In genomic region chr17:13209091-13209490, GRCh38 we compare ENCODE assay signal across 23 cellular contexts.
DNase-seq lines count a peak whose midpoint lies in the region; ATAC-seq and TF ChIP-seq lines count a peak whose summit lies in the region.
"Had no signal": no experiment of that assay in that cellular context is flagged by ENCODE, and none has a peak within 500 bp of the region (broad histone marks: within the 10 kb centered on the region; RNA-seq: fewer than 3 reads in every experiment).

No MANE protein-coding gene starts in this region.

- peaks cover 18% of the 10 kb centered on the region for H3K9me3 Mint-ChIP-seq in chondrocyte (ENCODE audit: low read depth)
- peaks cover 4% of the 10 kb centered on the region for H3K9me3 Mint-ChIP-seq in osteocyte (ENCODE audit: unreplicated experiment)
- H3K9me3 Mint-ChIP-seq in stimulated activated naive CD8-positive, alpha-beta T cell treated with anti-CD3 and anti-CD28 coated beads, Interleukin-15, amount 100 ng/mL, for 72 hours, result peaks cover 0 to 4% of the 10 kb centered on the region in 2 donors
- H3K9me3 Mint-ChIP-seq: HFFc6 had no signal

- peaks cover 5% of the 10 kb centered on the region for H3K36me3 Mint-ChIP-seq in chondrocyte (ENCODE audit: low read depth)
- no peaks in the 10 kb centered on the region for H3K36me3 Mint-ChIP-seq in osteocyte (ENCODE audit: unreplicated experiment)
- H3K36me3 Mint-ChIP-seq: CD14-positive monocyte had no signal

- H3K4me1 Mint-ChIP-seq in chondrocyte (ENCODE audit: low read depth) (peaks cover 32% of the 10 kb centered on the region), osteocyte (ENCODE audit: unreplicated experiment) (peaks cover 21% of the 10 kb centered on the region)
- H3K4me1 Mint-ChIP-seq in stimulated activated naive CD8-positive, alpha-beta T cell treated with anti-CD3 and anti-CD28 coated beads, Interleukin-15, amount 100 ng/mL, for 72 hours, result no peaks in the 10 kb centered on the region
- H3K4me1 Mint-ChIP-seq: B cell, CD14-positive monocyte, H9 had no signal

- H3K27me3 Mint-ChIP-seq in chondrocyte (ENCODE audit: low read depth), result peaks cover 9% of the 10 kb centered on the region
- H3K27me3 Mint-ChIP-seq in osteocyte (ENCODE audit: unreplicated experiment), result peaks cover 15% of the 10 kb centered on the region
- peaks cover 20% of the 10 kb centered on the region for H3K27me3 Mint-ChIP-seq in stimulated activated naive CD8-positive, alpha-beta T cell treated with anti-CD3 and anti-CD28 coated beads, Interleukin-15, amount 100 ng/mL, for 72 hours
- H3K27me3 Mint-ChIP-seq: B cell had no signal

- DNase-seq in EL (peak; percentile 40), RPMI7951 (ENCODE audit: low read depth) (peak; percentile 19), chondrocyte (ENCODE audit: low spot score) (no peak), osteocyte (ENCODE audit: extremely low spot score, unreplicated experiment) (no peak), COLO668 (lab: John Stamatoyannopoulos, UW; ENCODE audit: unreplicated experiment) (no peak), occipital lobe (lab: John Stamatoyannopoulos, UW) (no peak)
- DNase-seq in stimulated activated naive CD8-positive, alpha-beta T cell treated with anti-CD3 and anti-CD28 coated beads, Interleukin-15, amount 100 ng/mL, for 72 hours, result no peak
- DNase-seq: DMS53; H9; HFFc6; KBM-7; MV-4-11; NCI-H1105 treated with DMSO at 0.1 percent for 48 hours; NCI-H2029 treated with DMSO at 0.1 percent for 48 hours; NCI-H226; NCI-H510A treated with DMSO at 0.1 percent for 48 hours; NCI-H774; NK-92 treated with Interleukin-12 subunit alpha and Interleukin-12 subunit beta, amount 100 ng/mL, for 24 hours had no signal

- TF ChIP-seq CTCF in chondrocyte (IDR thresholded peaks at IDR 0.05), result no peak
- TF ChIP-seq CTCF in osteocyte (IDR thresholded peaks at IDR 0.05), result no peak

- ATAC-seq in stimulated activated naive CD8-positive, alpha-beta T cell treated with anti-CD3 and anti-CD28 coated beads, Interleukin-15, amount 100 ng/mL, for 72 hours, result no peak
- ATAC-seq: A549, HepG2, Panc1 had no signal

- H3K27ac Mint-ChIP-seq in chondrocyte (ENCODE audit: unreplicated experiment), result peak overlapping the region; percentile 60
- H3K27ac Mint-ChIP-seq in osteocyte (ENCODE audit: unreplicated experiment), result peak overlapping the region; percentile 49
- no peak overlapping the region for H3K27ac Mint-ChIP-seq in stimulated activated naive CD8-positive, alpha-beta T cell treated with anti-CD3 and anti-CD28 coated beads, Interleukin-15, amount 100 ng/mL, for 72 hours
- H3K27ac Mint-ChIP-seq: B cell, CD14-positive monocyte, H9, HFFc6 had no signal

- no peak overlapping the region for H3K4me3 Mint-ChIP-seq in chondrocyte (ENCODE audit: unreplicated experiment)
- H3K4me3 Mint-ChIP-seq in osteocyte (ENCODE audit: unreplicated experiment), result no peak overlapping the region
- H3K4me3 Mint-ChIP-seq in stimulated activated naive CD8-positive, alpha-beta T cell treated with anti-CD3 and anti-CD28 coated beads, Interleukin-15, amount 100 ng/mL, for 72 hours, result no peak overlapping the region
- H3K4me3 Mint-ChIP-seq: B cell, CD14-positive monocyte, H9, HFFc6 had no signal

Comparison
In these comparisons a context has a peak if more than half of its experiments do, and no peak if none do; other contexts are left out.
1. DNase-seq: peak in EL (single experiment) and RPMI7951 (single experiment); none in chondrocyte (single experiment), osteocyte (single experiment), COLO668 (single experiment), occipital lobe (single experiment) and stimulated activated naive CD8-positive, alpha-beta T cell treated with anti-CD3 and anti-CD28 coated beads, Interleukin-15, amount 100 ng/mL, for 72 hours (0 of 2).
2. H3K27ac Mint-ChIP-seq: peak in chondrocyte (single experiment) and osteocyte (single experiment); none in stimulated activated naive CD8-positive, alpha-beta T cell treated with anti-CD3 and anti-CD28 coated beads, Interleukin-15, amount 100 ng/mL, for 72 hours (0 of 2).